ENCODE assay signal across 11 cellular contexts in the genomic region with DNA sequence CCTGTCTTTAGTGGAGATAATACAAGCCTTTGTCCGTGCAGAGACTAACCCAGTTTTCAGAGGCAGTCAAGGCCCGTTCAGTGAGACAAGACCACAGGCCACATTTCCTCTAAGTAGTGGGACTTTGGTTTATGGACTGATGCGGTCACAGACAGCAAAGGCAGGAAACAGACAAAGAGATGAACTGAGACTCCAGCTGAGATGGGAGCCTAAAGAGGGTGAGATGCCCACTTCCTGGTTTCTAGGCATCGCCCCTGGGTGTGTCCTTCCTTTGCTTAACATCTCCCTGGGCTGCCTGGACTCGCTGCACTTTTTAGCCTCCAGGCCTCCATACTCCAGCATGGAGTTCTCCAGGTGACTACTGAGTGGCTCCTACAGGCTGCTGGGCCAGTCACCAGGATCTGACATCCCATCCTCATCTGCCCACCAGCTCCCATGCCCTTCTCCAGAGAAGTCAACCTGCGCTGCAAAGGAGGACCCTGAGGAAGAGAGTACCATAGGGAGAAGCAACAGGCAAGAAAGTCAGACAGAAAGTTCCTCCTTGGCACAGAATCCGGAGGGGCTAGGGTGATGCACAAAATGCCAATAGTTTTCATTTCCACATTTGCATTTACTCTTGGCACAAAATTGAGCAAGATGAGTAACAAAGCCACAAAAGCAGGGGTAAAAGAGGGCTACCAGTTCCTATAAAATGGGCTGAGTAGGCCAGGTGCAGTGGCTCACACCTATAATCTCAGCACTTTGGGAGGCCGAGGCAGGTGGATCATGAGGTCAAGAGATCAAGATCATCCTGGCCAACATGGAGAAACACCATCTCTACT. TPM values are rescaled to one million over a fixed set of nuclear protein-coding genes. Genes with fewer than 3 reads are reported as not detected.
DNase-seq lines count a peak whose midpoint lies in the region; ATAC-seq, FAIRE-seq and TF ChIP-seq lines count a peak whose summit lies in the region.
"Had no signal": no experiment of that assay in that cellular context is flagged by ENCODE, and none has a peak within 500 bp of the region (broad histone marks: within the 10 kb centered on the region; RNA-seq: fewer than 3 reads in every experiment).

No MANE protein-coding gene starts in this region.

- TF ChIP-seq EP300 in GM12878 (IDR thresholded peaks at IDR 0.05; ENCODE audit: borderline replicate concordance in 1 of 2, control insufficient read depth in 1 of 2, low read depth in 2 of 2, low read length in 2 of 2) = peak in 1 of 2 experiments; percentile 53; a peak in 2 of 4 replicates

- H3K9me3 ChIP-seq in OCI-LY7 (ENCODE audit: low read length) = no peaks in the 10 kb centered on the region
- no peaks in the 10 kb centered on the region; the same call in 2 of the 3 replicates for H3K9me3 ChIP-seq in GM12878 (replicated peaks; ENCODE audit: control insufficient read depth, insufficient read depth, low read length)
- H3K9me3 ChIP-seq in spleen = no peaks in the 10 kb centered on the region
- H3K9me3 ChIP-seq: A549 had no signal

- H3K4me3 Mint-ChIP-seq in activated CD4-positive, alpha-beta T cell treated with anti-CD3 and anti-CD28 coated beads for 36 hours = no peak overlapping the region
- no peak overlapping the region for H3K4me3 Mint-ChIP-seq in HFFc6
- H3K4me3 Mint-ChIP-seq: neural crest cell had no signal

- CTCF ChIA-PET in activated CD4-positive, alpha-beta T cell treated with anti-CD3 and anti-CD28 coated beads for 36 hours (lab: Charles Lee) = interaction anchor here (1.3 to 2.1 kb wide), 2 partner anchors 30 to 322 kb away, joined by 3 to 9 read pairs; no protein-coding TSS in a partner anchor
- CTCF ChIA-PET in OCI-LY7 (lab: Charles Lee; ENCODE audit: unreplicated experiment) (no interaction called here), GM12878 (lab: Yijun Ruan, JAX) (interaction anchor here (0.6 to 2.0 kb wide), 2 partner anchors 10 to 41 kb away, joined by 3 to 8 read pairs; no protein-coding TSS in a partner anchor)

- peak overlapping the region; percentile 64 for H3K27ac Mint-ChIP-seq in activated CD4-positive, alpha-beta T cell treated with anti-CD3 and anti-CD28 coated beads for 36 hours
- H3K27ac Mint-ChIP-seq in HFFc6 = no peak overlapping the region

- H3K27ac ChIP-seq in OCI-LY7 (ENCODE audit: low read depth, low read length, poor library complexity, severe bottlenecking) = peak overlapping the region; percentile 52
- H3K27ac ChIP-seq in GM12878 (ENCODE audit: control insufficient read depth, insufficient read depth) = peak overlapping the region; percentile 94
- H3K27ac ChIP-seq in spleen = peak overlapping the region; percentile 54 to 97 (median 92)
- H3K27ac ChIP-seq: A549, PC-9 had no signal

- SMC1A ChIA-PET in GM12878 (lab: Charles Lee; ENCODE audit: uncharacterized antibody, unreplicated experiment) = interaction anchor here (0.5 to 3.0 kb wide), 6 partner anchors 11 to 61 kb away, joined by 3 to 19 read pairs (median 4); no protein-coding TSS in a partner anchor

- peak overlapping the region; percentile 64 for H3K4me2 ChIP-seq in OCI-LY7 (ENCODE audit: low read length)
- peak overlapping the region; percentile 68 for H3K4me2 ChIP-seq in GM12878 (ENCODE audit: control insufficient read depth, insufficient read depth)
- H3K4me2 ChIP-seq: A549, PC-9 had no signal

- peak; percentile 47 for ATAC-seq in activated CD4-positive, alpha-beta T cell treated with anti-CD3 and anti-CD28 coated beads for 36 hours
- peak; percentile 20 for ATAC-seq in GM12878
- ATAC-seq: A549 had no signal

- H3K27me3 ChIP-seq in GM12878 (replicated peaks in 1 of 2; ENCODE audit: control insufficient read depth in 2 of 2, insufficient read depth in 2 of 2, low read length in 1 of 2) = no peaks in the 10 kb centered on the region
- H3K27me3 ChIP-seq in spleen (replicated peaks in 1 of 7) = no peaks in the 10 kb centered on the region

- peak; percentile 79 for FAIRE-seq in GM12878 (lab: Jason Lieb, UNC)
- FAIRE-seq: A549 had no signal

- TF ChIP-seq POLR2A in GM12878 (IDR thresholded peaks at IDR 0.05; ENCODE audit: low read depth, low read length) (peak; percentile 58; the same call in 1 of the 2 replicates), spleen (IDR thresholded peaks at IDR 0.05) (no peak)

- in situ Hi-C loops in GM12878 (cut with MboI) = no loop called here

- no peaks in the 10 kb centered on the region for H3K9me2 ChIP-seq in OCI-LY7 (ENCODE audit: insufficient read depth, low read length)

- WGBS in GM12878 (ENCODE audit: insufficient coverage, insufficient replicate concordance, low lambda C conversion rate, missing lambda C conversion rate) = 7% methylated on average over 8 of the region's 8 CpGs
- 29 to 50% (median 36%) methylated on average over 8 of the region's 8 CpGs for whole genome bisulfite sequencing in spleen, 5 donors

- DNase-seq in activated CD4-positive, alpha-beta T cell treated with anti-CD3 and anti-CD28 coated beads for 36 hours = peak; percentile 28
- DNase-seq in activated CD4-positive, alpha-beta T cell treated with anti-CD3 and anti-CD28 coated beads for 1 hour = no peak
- DNase-seq in OCI-LY7 (ENCODE audit: low spot score) = peak; percentile 77
- peak; percentile 82 for DNase-seq in GM12878 (ENCODE audit: low read depth, low spot score)
- DNase-seq in spleen = peak; percentile 81
- DNase-seq in middle frontal gyrus (ENCODE audit: extremely low spot score, low spot score) = no peak
- DNase-seq in HFFc6 = no peak
- no peak for DNase-seq in NCI-H1417 treated with DMSO at 0.1 percent for 48 hours (lab: John Stamatoyannopoulos, UW)
- DNase-seq: PC-9 had no signal

- no peaks in the 10 kb centered on the region for H3K9me3 Mint-ChIP-seq in activated CD4-positive, alpha-beta T cell treated with anti-CD3 and anti-CD28 coated beads for 36 hours (ENCODE audit: low read depth)
- no peaks in the 10 kb centered on the region for H3K9me3 Mint-ChIP-seq in HFFc6
- H3K9me3 Mint-ChIP-seq: neural crest cell had no signal

- intact Hi-C loops in activated CD4-positive, alpha-beta T cell treated with anti-CD3 and anti-CD28 coated beads for 36 hours (cut with DNase I, micrococcal nuclease) = no loop called here
- intact Hi-C loops in OCI-LY7 (cut with micrococcal nuclease; ENCODE audit: unreplicated experiment) (no loop called here), GM12878 (cut with micrococcal nuclease; ENCODE audit: unreplicated experiment) (no loop called here), spleen (cut with DNase I; ENCODE audit: low total_unique reads) (no loop called here)

- H3K27me3 Mint-ChIP-seq in activated CD4-positive, alpha-beta T cell treated with anti-CD3 and anti-CD28 coated beads for 36 hours = no peaks in the 10 kb centered on the region
- no peaks in the 10 kb centered on the region for H3K27me3 Mint-ChIP-seq in HFFc6 (ENCODE audit: insufficient read depth)

- H4K20me1 ChIP-seq in OCI-LY7 (ENCODE audit: insufficient read depth, low read length) (no peaks in the 10 kb centered on the region), GM12878 (ENCODE audit: control insufficient read depth, insufficient read depth) (no peaks in the 10 kb centered on the region)

- BruUV-seq in OCI-LY7 (replicated peaks; lab: Mats Ljungman, UMichigan) (no TSS peak), GM12878 (replicated peaks; lab: Mats Ljungman, UMichigan) (no TSS peak)

- H3K4me1 Mint-ChIP-seq in activated CD4-positive, alpha-beta T cell treated with anti-CD3 and anti-CD28 coated beads for 36 hours = peaks cover 55% of the 10 kb centered on the region
- H3K4me1 Mint-ChIP-seq in HFFc6 (ENCODE audit: low read depth) = no peaks in the 10 kb centered on the region
- H3K4me1 Mint-ChIP-seq: neural crest cell had no signal

- peaks cover 52% of the 10 kb centered on the region for H3K36me3 ChIP-seq in OCI-LY7 (ENCODE audit: insufficient read depth, low read length)
- peaks cover 17 to 25% of the 10 kb centered on the region in 2 experiments for H3K36me3 ChIP-seq in GM12878 (ENCODE audit: control insufficient read depth in 2 of 2, insufficient read depth in 2 of 2, low read length in 1 of 2)
- H3K36me3 ChIP-seq in spleen = peaks cover 0 to 97% (median 32%) of the 10 kb centered on the region in 6 donors

- POLR2A ChIA-PET in activated CD4-positive, alpha-beta T cell treated with anti-CD3 and anti-CD28 coated beads for 36 hours (lab: Charles Lee) = interaction anchor here (0.6 kb wide), 1 partner anchor 26 kb away, joined by 3 read pairs; no protein-coding TSS in a partner anchor
- POLR2A ChIA-PET in OCI-LY7 (lab: Charles Lee) = interaction anchor here (0.7 kb wide), 1 partner anchor 1577 kb away, joined by 6 read pairs; no protein-coding TSS in a partner anchor
- POLR2A ChIA-PET in GM12878 (lab: Charles Lee) = interaction anchor here (0.6 to 2.6 kb wide), 6 partner anchors 10 to 760 kb away, joined by 3 to 13 read pairs (median 5); a partner anchor contains a TSS

- H3K36me3 Mint-ChIP-seq in activated CD4-positive, alpha-beta T cell treated with anti-CD3 and anti-CD28 coated beads for 36 hours (ENCODE audit: low read depth) = peaks cover 62% of the 10 kb centered on the region
- peaks cover 14% of the 10 kb centered on the region; the same call in 1 of the 2 replicates for H3K36me3 Mint-ChIP-seq in HFFc6 (ENCODE audit: low read depth)

- TF ChIP-seq RAD21 in GM12878 (IDR thresholded peaks at IDR 0.05; ENCODE audit: insufficient read depth, low read depth, low read length) = no peak

- H3K79me2 ChIP-seq in OCI-LY7 (ENCODE audit: insufficient read depth, low read depth, low read length) (no peaks in the 10 kb centered on the region), GM12878 (ENCODE audit: control insufficient read depth, insufficient read depth, low read length) (peaks cover 37% of the 10 kb centered on the region)

- RAD21 ChIA-PET in GM12878 (lab: Charles Lee; ENCODE audit: unreplicated experiment) = interaction anchor here (0.8 to 1.5 kb wide), 3 partner anchors 9 to 29 kb away, joined by 4 to 7 read pairs (median 4); no protein-coding TSS in a partner anchor

- H3K4me3 ChIP-seq in OCI-LY7 (ENCODE audit: low read depth, low read length, poor library complexity, severe bottlenecking) = no peak overlapping the region
- H3K4me3 ChIP-seq in GM12878 = 0 out of 2 replicates have a peak overlapping the region, but pooled peaks have one; percentile 11
- peak overlapping the region in 2 of 8 donors; percentile 1 to 61 for H3K4me3 ChIP-seq in spleen
- H3K4me3 ChIP-seq: A549, PC-9 had no signal

- H3K4me1 ChIP-seq in OCI-LY7 (ENCODE audit: insufficient read depth, low read length, poor library complexity, severe bottlenecking) = peaks cover 88% of the 10 kb centered on the region
- peaks cover 85% of the 10 kb centered on the region for H3K4me1 ChIP-seq in GM12878 (ENCODE audit: control insufficient read depth, insufficient read depth, low read length)
- peaks cover 18 to 100% (median 95%) of the 10 kb centered on the region in 6 donors for H3K4me1 ChIP-seq in spleen
- H3K4me1 ChIP-seq: A549 had no signal

- H2AFZ ChIP-seq in OCI-LY7 (ENCODE audit: low read length) (no peak overlapping the region), GM12878 (ENCODE audit: control insufficient read depth, low read depth, low read length) (no peak overlapping the region)
- H2AFZ ChIP-seq: PC-9 had no signal

- H3K9ac ChIP-seq in GM12878 (ENCODE audit: control insufficient read depth, insufficient read depth, low read length) = peak overlapping the region; percentile 48

- TF ChIP-seq CTCF in OCI-LY7 (conservative IDR thresholded peaks at IDR 0.05; ENCODE audit: low read length) = no peak
- no peak for TF ChIP-seq CTCF in GM12878 (IDR thresholded peaks at IDR 0.05 in 2 of 3, conservative IDR thresholded peaks at IDR 0.05 in 1 of 3; ENCODE audit: control insufficient read depth in 2 of 3, extremely low read depth in 1 of 3, insufficient read depth in 1 of 3, low read depth in 3 of 3, low read length in 3 of 3)
- no peak for TF ChIP-seq CTCF in spleen (IDR thresholded peaks at IDR 0.05 in 8 of 11, conservative IDR thresholded peaks at IDR 0.05 in 3 of 11)
- no peak for TF ChIP-seq CTCF in HFFc6 (IDR thresholded peaks at IDR 0.05)

RNA-seq across cellular contexts. Expression of a gene that starts 15.1 kb away (rescaled TPM):
- total RNA-seq in activated CD4-positive, alpha-beta T cell treated with anti-CD3 and anti-CD28 coated beads for 36 hours = 10 to 100 TPM; 14.2 to 16.2 TPM
- 0.98 and 4.1 TPM in 2 replicates for total RNA-seq in OCI-LY7 (2014; rRNA removed; shearing (Covaris generic))
- total RNA-seq in OCI-LY7 (2022) = 15.4 and 20.3 TPM in 2 replicates
- 101 and 106 TPM in 2 replicates for total RNA-seq in GM12878 (2013; cell fraction: nucleolus; rRNA removed)
- 70.0 and 74.0 TPM in 2 replicates for total RNA-seq in GM12878 (2014; rRNA removed)
- total RNA-seq in GM12878 (2014; rRNA removed; fragmentation: Illumina TruSeq; extraction: Trizol) = 30.6 and 32.5 TPM in 2 replicates
- 50.5 and 58.7 TPM in 2 replicates for total RNA-seq in GM12878 (2021)
- polyA plus RNA-seq in GM12878 (2011; ENCODE audit: low read depth) = 36.2 TPM
- 65.4 and 114 TPM in 2 replicates for polyA plus RNA-seq in GM12878 (2011; rRNA removed)
- polyA plus RNA-seq in GM12878 (2011; cell fraction: cytosol; rRNA removed) = 127 and 129 TPM in 2 replicates
- polyA plus RNA-seq in GM12878 (2011; cell fraction: nucleus; rRNA removed) = 250 and 265 TPM in 2 replicates
- 69.2 and 76.2 TPM in 2 replicates for polyA plus RNA-seq in GM12878 (2012)
- polyA plus RNA-seq in GM12878 (2014; fragmentation: Illumina TruSeq; extraction: Trizol) = 28.7 and 33.4 TPM in 2 replicates
- 10 to 100 TPM in 1 of 2 experiments, 1 to 10 TPM in 1; 9.1 to 12.9 TPM for polyA plus RNA-seq in GM12878 (2014; fragmentation: Nextera tagmentation; extraction: Ambion mirVana)
- 59.5 and 59.7 TPM in 2 replicates for polyA plus RNA-seq in GM12878 (2014; rRNA removed)
- polyA plus RNA-seq in GM12878 (2016; fragmentation: Nextera tagmentation; extraction: Ambion mirVana) = 10 to 100 TPM; 37.7 to 38.9 TPM
- 85.6 and 142 TPM in 2 replicates for polyA minus RNA-seq in GM12878 (2011; rRNA and poly(A)+ RNA removed)
- polyA minus RNA-seq in GM12878 (2011; cell fraction: cytosol; rRNA and poly(A)+ RNA removed) = 43.2 and 45.7 TPM in 2 replicates
- 68.4 and 93.7 TPM in 2 replicates for polyA minus RNA-seq in GM12878 (2011; cell fraction: nucleus; rRNA and poly(A)+ RNA removed)
- total RNA-seq in spleen = 100 to 1,000 TPM; 166 to 433 (median 273) TPM
- 100 to 1,000 TPM in 1 of 3 donors, 10 to 100 TPM in 2; 82.4 to 122 (median 88.8) TPM for polyA plus RNA-seq in spleen
- 1 to 10 TPM; 1.3 to 5.6 (median 3.7) TPM for total RNA-seq in HFFc6 (2021; fragmentation: NEBNext Ultra II Directional; extraction: Animal tissue kit (Norgen Biotek cat#: 25700))

RNA-seq across cellular contexts. Expression of a gene that starts 26.9 kb away (rescaled TPM):
- 10 to 100 TPM; 70.2 to 72.8 TPM for total RNA-seq in activated CD4-positive, alpha-beta T cell treated with anti-CD3 and anti-CD28 coated beads for 36 hours
- total RNA-seq in OCI-LY7 (2014; rRNA removed; shearing (Covaris generic)) = 56.8 and 74.4 TPM in 2 replicates
- 44.3 and 52.7 TPM in 2 replicates for total RNA-seq in OCI-LY7 (2022)
- total RNA-seq in GM12878 (2013; cell fraction: nucleolus; rRNA removed) = 12.5 and 15.6 TPM in 2 replicates
- total RNA-seq in GM12878 (2014; rRNA removed) = 105 and 106 TPM in 2 replicates
- total RNA-seq in GM12878 (2014; rRNA removed; fragmentation: Illumina TruSeq; extraction: Trizol) = 81.7 and 86.8 TPM in 2 replicates
- 62.2 and 62.7 TPM in 2 replicates for total RNA-seq in GM12878 (2021)
- polyA plus RNA-seq in GM12878 (2011; ENCODE audit: low read depth) = 54.3 TPM
- 121 and 145 TPM in 2 replicates for polyA plus RNA-seq in GM12878 (2011; rRNA removed)
- polyA plus RNA-seq in GM12878 (2011; cell fraction: cytosol; rRNA removed) = 61.4 and 157 TPM in 2 replicates
- polyA plus RNA-seq in GM12878 (2011; cell fraction: nucleus; rRNA removed) = 70.2 and 81.2 TPM in 2 replicates
- 54.9 and 55.1 TPM in 2 replicates for polyA plus RNA-seq in GM12878 (2012)
- 88.1 and 113 TPM in 2 replicates for polyA plus RNA-seq in GM12878 (2014; fragmentation: Illumina TruSeq; extraction: Trizol)
- 100 to 1,000 TPM; 171 to 174 TPM for polyA plus RNA-seq in GM12878 (2014; fragmentation: Nextera tagmentation; extraction: Ambion mirVana)
- 138 and 171 TPM in 2 replicates for polyA plus RNA-seq in GM12878 (2014; rRNA removed)
- polyA plus RNA-seq in GM12878 (2016; fragmentation: Nextera tagmentation; extraction: Ambion mirVana) = 100 to 1,000 TPM; 166 TPM
- 30.8 and 33.0 TPM in 2 replicates for polyA minus RNA-seq in GM12878 (2011; rRNA and poly(A)+ RNA removed)
- polyA minus RNA-seq in GM12878 (2011; cell fraction: cytosol; rRNA and poly(A)+ RNA removed) = 13.1 and 19.9 TPM in 2 replicates
- 13.8 and 19.0 TPM in 2 replicates for polyA minus RNA-seq in GM12878 (2011; cell fraction: nucleus; rRNA and poly(A)+ RNA removed)
- 10 to 100 TPM; 32.2 to 49.1 (median 38.1) TPM for total RNA-seq in spleen
- polyA plus RNA-seq in spleen = 10 to 100 TPM; 47.5 to 61.8 (median 60.9) TPM
- 10 to 100 TPM; 20.7 to 29.1 (median 23.8) TPM for total RNA-seq in HFFc6 (2021; fragmentation: NEBNext Ultra II Directional; extraction: Animal tissue kit (Norgen Biotek cat#: 25700))

RNA-seq across cellular contexts. Expression of a gene that starts 47.4 kb away (rescaled TPM):
- total RNA-seq in activated CD4-positive, alpha-beta T cell treated with anti-CD3 and anti-CD28 coated beads for 36 hours = under 1 TPM; 0.53 to 0.55 TPM
- total RNA-seq in OCI-LY7 (2014; rRNA removed; shearing (Covaris generic)) = 0.19 and 0.39 TPM in 2 replicates
- not detected in 2 replicates for total RNA-seq in OCI-LY7 (2022)
- total RNA-seq in GM12878 (2013; cell fraction: nucleolus; rRNA removed) = 0.59 and 0.79 TPM in 2 replicates
- 2.0 and 2.2 TPM in 2 replicates for total RNA-seq in GM12878 (2014; rRNA removed)
- total RNA-seq in GM12878 (2014; rRNA removed; fragmentation: Illumina TruSeq; extraction: Trizol) = 1.1 and 1.3 TPM in 2 replicates
- total RNA-seq in GM12878 (2021) = 1.9 TPM in 2 replicates
- not detected for polyA plus RNA-seq in GM12878 (2011; ENCODE audit: low read depth)
- 0.78 and 0.94 TPM in 2 replicates for polyA plus RNA-seq in GM12878 (2011; rRNA removed)
- 1.6 and 1.7 TPM in 2 replicates for polyA plus RNA-seq in GM12878 (2011; cell fraction: cytosol; rRNA removed)
- polyA plus RNA-seq in GM12878 (2011; cell fraction: nucleus; rRNA removed) = 0.69 and 1.2 TPM in 2 replicates
- polyA plus RNA-seq in GM12878 (2012) = 0.32 TPM in 1 of 2 replicates, not detected in the other
- polyA plus RNA-seq in GM12878 (2014; fragmentation: Illumina TruSeq; extraction: Trizol) = 2.4 and 2.5 TPM in 2 replicates
- polyA plus RNA-seq in GM12878 (2014; fragmentation: Nextera tagmentation; extraction: Ambion mirVana) = under 1 TPM; 0.60 to 0.69 TPM
- 1.9 and 2.7 TPM in 2 replicates for polyA plus RNA-seq in GM12878 (2014; rRNA removed)
- under 1 TPM; 0.56 to 0.78 TPM for polyA plus RNA-seq in GM12878 (2016; fragmentation: Nextera tagmentation; extraction: Ambion mirVana)
- polyA minus RNA-seq in GM12878 (2011; rRNA and poly(A)+ RNA removed) = 0.80 and 1.8 TPM in 2 replicates
- 0.67 and 0.73 TPM in 2 replicates for polyA minus RNA-seq in GM12878 (2011; cell fraction: cytosol; rRNA and poly(A)+ RNA removed)
- polyA minus RNA-seq in GM12878 (2011; cell fraction: nucleus; rRNA and poly(A)+ RNA removed) = 0.36 and 0.48 TPM in 2 replicates
- 1 to 10 TPM in 6 of 7 donors, under 1 TPM in 1; 0.46 to 2.5 (median 1.4) TPM for total RNA-seq in spleen
- under 1 TPM in 2 of 3 donors, not detected in 1; 0.13 to 0.21 TPM for polyA plus RNA-seq in spleen
- total RNA-seq in HFFc6 (2021; fragmentation: NEBNext Ultra II Directional; extraction: Animal tissue kit (Norgen Biotek cat#: 25700)) = not detected
- total RNA-seq: neural crest cell had no signal

RNA-seq across cellular contexts. Expression of a gene that starts 56.8 kb away (rescaled TPM):
- 10 to 100 TPM; 49.6 to 65.9 TPM for total RNA-seq in activated CD4-positive, alpha-beta T cell treated with anti-CD3 and anti-CD28 coated beads for 36 hours
- total RNA-seq in OCI-LY7 (2014; rRNA removed; shearing (Covaris generic)) = 71.3 and 72.4 TPM in 2 replicates
- total RNA-seq in OCI-LY7 (2022) = 57.3 and 58.0 TPM in 2 replicates
- 12.7 and 14.1 TPM in 2 replicates for total RNA-seq in GM12878 (2013; cell fraction: nucleolus; rRNA removed)
- 63.2 and 77.0 TPM in 2 replicates for total RNA-seq in GM12878 (2014; rRNA removed)
- 50.9 and 55.6 TPM in 2 replicates for total RNA-seq in GM12878 (2014; rRNA removed; fragmentation: Illumina TruSeq; extraction: Trizol)
- total RNA-seq in GM12878 (2021) = 47.2 and 50.3 TPM in 2 replicates
- polyA plus RNA-seq in GM12878 (2011; ENCODE audit: low read depth) = 21.4 TPM
- 59.6 and 60.5 TPM in 2 replicates for polyA plus RNA-seq in GM12878 (2011; rRNA removed)
- 53.4 and 54.1 TPM in 2 replicates for polyA plus RNA-seq in GM12878 (2011; cell fraction: cytosol; rRNA removed)
- polyA plus RNA-seq in GM12878 (2011; cell fraction: nucleus; rRNA removed) = 29.7 and 30.1 TPM in 2 replicates
- polyA plus RNA-seq in GM12878 (2012) = 28.2 and 29.3 TPM in 2 replicates
- 61.7 and 69.5 TPM in 2 replicates for polyA plus RNA-seq in GM12878 (2014; fragmentation: Illumina TruSeq; extraction: Trizol)
- 10 to 100 TPM; 14.5 to 15.3 TPM for polyA plus RNA-seq in GM12878 (2014; fragmentation: Nextera tagmentation; extraction: Ambion mirVana)
- polyA plus RNA-seq in GM12878 (2014; rRNA removed) = 57.1 and 65.0 TPM in 2 replicates
- 10 to 100 TPM; 10.2 to 13.1 TPM for polyA plus RNA-seq in GM12878 (2016; fragmentation: Nextera tagmentation; extraction: Ambion mirVana)
- 50.2 and 66.9 TPM in 2 replicates for polyA minus RNA-seq in GM12878 (2011; rRNA and poly(A)+ RNA removed)
- polyA minus RNA-seq in GM12878 (2011; cell fraction: cytosol; rRNA and poly(A)+ RNA removed) = 22.6 and 23.4 TPM in 2 replicates
- 8.1 and 19.5 TPM in 2 replicates for polyA minus RNA-seq in GM12878 (2011; cell fraction: nucleus; rRNA and poly(A)+ RNA removed)
- 10 to 100 TPM; 24.7 to 39.1 (median 30.1) TPM for total RNA-seq in spleen
- 10 to 100 TPM; 22.5 to 33.8 (median 29.1) TPM for polyA plus RNA-seq in spleen
- 10 to 100 TPM; 38.1 to 45.3 (median 39.1) TPM for total RNA-seq in HFFc6 (2021; fragmentation: NEBNext Ultra II Directional; extraction: Animal tissue kit (Norgen Biotek cat#: 25700))

Comparison
In these comparisons a context has a peak if more than half of its experiments do, and no peak if none do; other contexts are left out.
1. DNase-seq: peak in activated CD4-positive, alpha-beta T cell treated with anti-CD3 and anti-CD28 coated beads for 36 hours (single experiment), OCI-LY7 (single experiment), GM12878 (single experiment) and spleen (single experiment); none in activated CD4-positive, alpha-beta T cell treated with anti-CD3 and anti-CD28 coated beads for 1 hour (single experiment), middle frontal gyrus (single experiment), HFFc6 (single experiment) and NCI-H1417 treated with DMSO at 0.1 percent for 48 hours (single experiment).
2. Peak in every context shown above with its lines, with median percentiles within 50 percentile points of each other: H3K27ac ChIP-seq.